9 cellular contexts compared by ENCODE assay signal in genomic region chr10:126905776-126906703, GRCh38. TPM values are rescaled to one million over a fixed set of nuclear protein-coding genes. Genes with fewer than 3 reads are reported as not detected.
DNase-seq lines count a peak whose midpoint lies in the region; ATAC-seq lines count a peak whose summit lies in the region.
"Had no signal": no experiment of that assay in that cellular context is flagged by ENCODE, and none has a peak within 500 bp of the region (broad histone marks: within the 10 kb centered on the region; RNA-seq: fewer than 3 reads in every experiment).

No MANE protein-coding gene starts in this region.

- in situ Hi-C loops in HAP-1 (cut with MboI; ENCODE audit: low sequenced_read_pairs): no loop called here

- H3K27ac ChIP-seq in angular gyrus (ENCODE audit: low read depth, low read length): peak overlapping the region; percentile 44

- H3K4me2 ChIP-seq in skeletal muscle satellite cell (ENCODE audit: low read length): peak overlapping the region; percentile 84

- H3K4me3 ChIP-seq in HAP-1 (peak overlapping the region; percentile 66), iPS-15b (ENCODE audit: low read depth, low read length) (peak overlapping the region; percentile 65), skeletal muscle satellite cell (ENCODE audit: low read length) (peak overlapping the region; percentile 93)

- H3K9ac ChIP-seq in iPS-15b (ENCODE audit: low read depth, low read length) (peak overlapping the region; percentile 65), skeletal muscle satellite cell (ENCODE audit: low read depth, low read length) (peak overlapping the region; percentile 90)

- H3K4me1 ChIP-seq in HAP-1 (peaks cover 10% of the 10 kb centered on the region), iPS-15b (ENCODE audit: control insufficient read depth, insufficient read depth, low read length) (peaks cover 2% of the 10 kb centered on the region), skeletal muscle satellite cell (ENCODE audit: control insufficient read depth, insufficient read depth, low read length) (peaks cover 31% of the 10 kb centered on the region)

- peak in 1 of 2 experiments; percentile 66 for DNase-seq in HAP-1 (ENCODE audit: low spot score in 2 of 2)
- no peak for DNase-seq in RPMI8226
- no peak for DNase-seq in activated CD4-positive, CD25-positive, alpha-beta regulatory T cell (lab: John Stamatoyannopoulos, UW)
- no peak for DNase-seq in NCI-H1105 treated with DMSO at 0.1 percent for 48 hours (lab: John Stamatoyannopoulos, UW)

- H3K9me3 ChIP-seq in HAP-1 (no peaks in the 10 kb centered on the region), iPS-15b (ENCODE audit: control insufficient read depth, insufficient read depth, low read length) (no peaks in the 10 kb centered on the region), skeletal muscle satellite cell (replicated peaks; ENCODE audit: low read length) (no peaks in the 10 kb centered on the region)

- H3K36me3 ChIP-seq in HAP-1 (replicated peaks): no peaks in the 10 kb centered on the region
- H3K36me3 ChIP-seq in iPS-15b (ENCODE audit: control insufficient read depth, insufficient read depth, low read length): peaks cover 6% of the 10 kb centered on the region
- H3K36me3 ChIP-seq in skeletal muscle satellite cell (ENCODE audit: insufficient read depth, low read length): peaks cover 4% of the 10 kb centered on the region

- H3K27me3 ChIP-seq in HAP-1 (ENCODE audit: low read depth): no peaks in the 10 kb centered on the region
- no peaks in the 10 kb centered on the region for H3K27me3 ChIP-seq in iPS-15b (ENCODE audit: control insufficient read depth, insufficient read depth, low read length)
- no peaks in the 10 kb centered on the region for H3K27me3 ChIP-seq in skeletal muscle satellite cell (ENCODE audit: control insufficient read depth, insufficient read depth, low read length)

- ATAC-seq in GM21529 (IDR thresholded peaks at IDR 0.05; ENCODE audit: unreplicated experiment): no peak
- ATAC-seq: naive thymus-derived CD8-positive, alpha-beta T cell had no signal

RNA-seq across cellular contexts. Expression of gene DOCK1, which starts 0.8 kb away (rescaled TPM):
- 44.6 and 46.6 TPM in 2 replicates for total RNA-seq in skeletal muscle satellite cell (2012; rRNA removed)
- total RNA-seq: naive thymus-derived CD8-positive, alpha-beta T cell had no signal
